26 cellular contexts compared by ENCODE assay signal in the genomic region with DNA sequence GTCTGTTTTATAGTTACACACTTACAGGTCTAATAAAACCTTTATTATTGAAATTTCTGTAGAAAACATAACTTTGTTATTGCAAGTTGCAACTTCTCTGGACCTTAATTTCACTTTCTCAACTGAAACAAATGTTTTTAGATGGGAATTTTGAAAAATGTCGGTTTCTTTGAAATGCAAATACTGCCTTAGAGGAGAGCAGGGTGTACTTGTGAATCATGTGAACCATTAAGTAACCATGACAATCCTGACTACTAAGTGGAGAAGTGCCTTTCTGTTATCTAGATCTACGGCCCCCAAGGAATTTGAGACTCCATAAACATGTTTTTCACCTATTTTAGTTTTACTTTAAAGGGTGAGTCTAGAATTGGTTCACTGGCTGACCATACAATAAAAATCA.
"Had no signal": no experiment of that assay in that cellular context is flagged by ENCODE, and none has a peak within 500 bp of the region (broad histone marks: within the 10 kb centered on the region; RNA-seq: fewer than 3 reads in every experiment).

No MANE protein-coding gene starts in this region.

- H3K9me3 Mint-ChIP-seq: activated CD4-positive, alpha-beta T cell treated with anti-CD3 and anti-CD28 coated beads, Interleukin-2, amount 10 ng/mL, durations not matched to agents 7 days and 5 days; activated CD8-positive, alpha-beta T cell treated with anti-CD3 and anti-CD28 coated beads for 36 hours; activated naive CD8-positive, alpha-beta T cell treated with anti-CD3 and anti-CD28 coated beads, Interleukin-2, amount 50 U/mL, for 24 hours; activated T-helper 1 cell treated with anti-CD3 and anti-CD28 coated beads, Interleukin-12 subunit alpha, Interleukin-12 subunit beta, Interleukin-2, Interleukin-4 antibody, amounts not matched to agents 30 ng/mL and 10 ng/mL and 1 ng/mL, durations not matched to agents 14 hours and 24 hours and 36 hours; nephron; stimulated activated naive CD8-positive, alpha-beta T cell treated with anti-CD3 and anti-CD28 coated beads, Interleukin-15, Interleukin-2, amounts not matched to agents 100 ng/mL and 50 ng/mL, for 24 hours; T-helper 2 cell treated with Interferon-gamma antibody and Interleukin-4, amounts not matched to agents 5 μg/mL and 100 μg/mL, for 36 hours had no signal

- H3K9me3 ChIP-seq: gastrocnemius medialis, right lobe of liver, tibial artery had no signal

- ATAC-seq: activated CD8-positive, alpha-beta memory T cell treated with anti-CD3 and anti-CD28 coated beads, Interleukin-2, amount 10 ng/mL, durations not matched to agents 7 days and 5 days; activated CD8-positive, alpha-beta T cell treated with anti-CD3 and anti-CD28 coated beads for 36 hours; activated naive CD8-positive, alpha-beta T cell treated with anti-CD3 and anti-CD28 coated beads, Interleukin-2, amount 50 U/mL, for 24 hours; gastrocnemius medialis; left ventricle myocardium superior; right lobe of liver had no signal

- H3K27ac Mint-ChIP-seq: activated CD4-positive, alpha-beta T cell treated with anti-CD3 and anti-CD28 coated beads, Interleukin-2, amount 10 ng/mL, durations not matched to agents 7 days and 5 days; activated CD8-positive, alpha-beta memory T cell treated with anti-CD3 and anti-CD28 coated beads, Interleukin-2, amount 10 ng/mL, durations not matched to agents 7 days and 5 days; activated CD8-positive, alpha-beta T cell treated with anti-CD3 and anti-CD28 coated beads for 36 hours; activated naive CD8-positive, alpha-beta T cell treated with anti-CD3 and anti-CD28 coated beads, Interleukin-2, amount 50 U/mL, for 24 hours; activated T-helper 1 cell treated with anti-CD3 and anti-CD28 coated beads, Interleukin-12 subunit alpha, Interleukin-12 subunit beta, Interleukin-2, Interleukin-4 antibody, amounts not matched to agents 30 ng/mL and 10 ng/mL and 1 ng/mL, durations not matched to agents 14 hours and 24 hours and 36 hours; nephron; stimulated activated naive CD8-positive, alpha-beta T cell treated with anti-CD3 and anti-CD28 coated beads, Interleukin-15, Interleukin-2, amounts not matched to agents 100 ng/mL and 50 ng/mL, for 24 hours; T-helper 2 cell treated with Interferon-gamma antibody and Interleukin-4, amounts not matched to agents 5 μg/mL and 100 μg/mL, for 36 hours had no signal

- H3K4me1 ChIP-seq: gastrocnemius medialis, right lobe of liver, tibial artery had no signal

- H3K36me3 Mint-ChIP-seq: activated CD8-positive, alpha-beta memory T cell treated with anti-CD3 and anti-CD28 coated beads, Interleukin-2, amount 10 ng/mL, durations not matched to agents 7 days and 5 days had no signal

- H3K4me1 Mint-ChIP-seq: activated CD4-positive, alpha-beta T cell treated with anti-CD3 and anti-CD28 coated beads, Interleukin-2, amount 10 ng/mL, durations not matched to agents 7 days and 5 days; activated CD8-positive, alpha-beta memory T cell treated with anti-CD3 and anti-CD28 coated beads, Interleukin-2, amount 10 ng/mL, durations not matched to agents 7 days and 5 days; activated naive CD8-positive, alpha-beta T cell treated with anti-CD3 and anti-CD28 coated beads, Interleukin-2, amount 50 U/mL, for 24 hours; nephron had no signal

- H3K27ac ChIP-seq: brain microvascular endothelial cell, gastrocnemius medialis, right lobe of liver, skin epidermis, tibial artery, VCaP had no signal

- H3K27me3 ChIP-seq: brain microvascular endothelial cell, tibial artery had no signal

- H3K4me3 Mint-ChIP-seq: activated CD4-positive, alpha-beta T cell treated with anti-CD3 and anti-CD28 coated beads, Interleukin-2, amount 10 ng/mL, durations not matched to agents 7 days and 5 days; activated CD8-positive, alpha-beta memory T cell treated with anti-CD3 and anti-CD28 coated beads, Interleukin-2, amount 10 ng/mL, durations not matched to agents 7 days and 5 days; activated CD8-positive, alpha-beta T cell treated with anti-CD3 and anti-CD28 coated beads for 36 hours; activated naive CD8-positive, alpha-beta T cell treated with anti-CD3 and anti-CD28 coated beads, Interleukin-2, amount 50 U/mL, for 24 hours; activated T-helper 1 cell treated with anti-CD3 and anti-CD28 coated beads, Interleukin-12 subunit alpha, Interleukin-12 subunit beta, Interleukin-2, Interleukin-4 antibody, amounts not matched to agents 30 ng/mL and 10 ng/mL and 1 ng/mL, durations not matched to agents 14 hours and 24 hours and 36 hours; nephron; stimulated activated naive CD8-positive, alpha-beta T cell treated with anti-CD3 and anti-CD28 coated beads, Interleukin-15, Interleukin-2, amounts not matched to agents 100 ng/mL and 50 ng/mL, for 24 hours; T-helper 2 cell treated with Interferon-gamma antibody and Interleukin-4, amounts not matched to agents 5 μg/mL and 100 μg/mL, for 36 hours had no signal

- H3K36me3 ChIP-seq: brain microvascular endothelial cell, gastrocnemius medialis, right lobe of liver, tibial artery had no signal

- DNase-seq: activated CD4-positive, alpha-beta T cell treated with anti-CD3 and anti-CD28 coated beads, Interleukin-2, amount 10 ng/mL, durations not matched to agents 7 days and 5 days; activated CD4-positive, CD25-positive, alpha-beta regulatory T cell treated with anti-CD3 and anti-CD28 coated beads, Interleukin-2, amount 50 U/mL, for 72 hours; activated CD8-positive, alpha-beta memory T cell treated with anti-CD3 and anti-CD28 coated beads, Interleukin-2, amount 10 ng/mL, durations not matched to agents 7 days and 5 days; activated CD8-positive, alpha-beta T cell treated with anti-CD3 and anti-CD28 coated beads for 36 hours; activated gamma-delta T cell; activated naive CD4-positive, alpha-beta T cell treated with anti-CD3 and anti-CD28 coated beads, Interleukin-2, amount 50 U/mL, for 16 hours; activated naive CD8-positive, alpha-beta T cell treated with anti-CD3 and anti-CD28 coated beads, Interleukin-2, amount 50 U/mL, for 24 hours; anterior cingulate cortex; brain microvascular endothelial cell; caudate nucleus; dermis blood vessel endothelial cell; effector CD8-positive, alpha-beta T cell; gastrocnemius medialis; hypothalamus; left ventricle myocardium superior; mammary epithelial cell; right lobe of liver; stimulated activated CD4-positive, alpha-beta T cell treated with anti-CD3 and anti-CD28 coated beads, Interleukin-1b, Interleukin-23, amount 100 ng/mL, for 48 hours; substantia nigra; tibial artery had no signal

- H3K27me3 Mint-ChIP-seq: activated CD8-positive, alpha-beta T cell treated with anti-CD3 and anti-CD28 coated beads for 36 hours; stimulated activated naive CD8-positive, alpha-beta T cell treated with anti-CD3 and anti-CD28 coated beads, Interleukin-15, Interleukin-2, amounts not matched to agents 100 ng/mL and 50 ng/mL, for 24 hours had no signal

- H3K4me3 ChIP-seq: gastrocnemius medialis, right lobe of liver, skin epidermis, tibial artery had no signal
